In genomic region chr18:54388203-54389142, GRCh38 we compare ENCODE assay signal across 8 cellular contexts. TPM values are rescaled to one million over a fixed set of nuclear protein-coding genes. Genes with fewer than 3 reads are reported as not detected.
A peak's percentile ranks its signal among the peaks of the same experiment; 100 is the strongest.
DNase-seq lines count a peak whose midpoint lies in the region; ATAC-seq and TF ChIP-seq lines count a peak whose summit lies in the region.

No MANE protein-coding gene starts in this region.

- H3F3A ChIP-seq in GM23248 (ENCODE audit: insufficient read depth) = no peaks in the 10 kb centered on the region

- CTCF ChIA-PET in WTC11 (lab: Charles Lee) = interaction anchor here (1.1 kb wide), 1 partner anchor 31 kb away, joined by 4 read pairs; the partner anchor contains the start of genes C18orf54 and STARD6

- 35 to 39% methylated on average over 6 of the region's 6 CpGs for WGBS in GM23248 (ENCODE audit: low coverage in 1 of 2, low lambda C conversion rate in 2 of 2, missing lambda C conversion rate in 2 of 2), 2 experiments

- in situ Hi-C loops in GM23248 (cut with MboI) = no loop called here

- H3K27me3 ChIP-seq in GM23248 (replicated peaks; ENCODE audit: insufficient read depth) = no peaks in the 10 kb centered on the region
- H3K27me3 ChIP-seq in HUES6 (ENCODE audit: control insufficient read depth, insufficient read depth, low read length) = no peaks in the 10 kb centered on the region
- H3K27me3 ChIP-seq in iPS-18a (ENCODE audit: control insufficient read depth, insufficient read depth, low read length) = no peaks in the 10 kb centered on the region

- H3K9me3 ChIP-seq in GM23248 (ENCODE audit: low read depth) (no peaks in the 10 kb centered on the region), HUES6 (ENCODE audit: control insufficient read depth, insufficient read depth, low read depth, low read length) (peaks cover 7% of the 10 kb centered on the region; the same call in 1 of the 2 replicates), iPS-18a (ENCODE audit: control insufficient read depth, low read depth, low read length) (no peaks in the 10 kb centered on the region)

- no peaks in the 10 kb centered on the region for H3K27me3 Mint-ChIP-seq in WTC11 (ENCODE audit: low read depth)

- TF ChIP-seq CTCF in WTC11 (IDR thresholded peaks at IDR 0.05) = no peak

- POLR2A ChIA-PET in WTC11 (lab: Charles Lee) = no interaction called here

- H2AFZ ChIP-seq in GM23248 = peak overlapping the region; percentile 44

- DNase-seq in activated T-cell treated with anti-CD3 and anti-CD28 coated beads for 48 hours (ENCODE audit: low read depth) = peak; percentile 25
- DNase-seq in activated T-cell treated with anti-CD3 and anti-CD28 coated beads for 4 hours = no peak
- peak; percentile 77 for DNase-seq in GM23248
- DNase-seq in WTC11 (ENCODE audit: low spot score) = peak; percentile 53
- DNase-seq in cerebellum (ENCODE audit: low spot score) = no peak
- DNase-seq in NCI-H1048 (lab: John Stamatoyannopoulos, UW) = no peak

- H3K4me1 Mint-ChIP-seq in WTC11 = peaks cover 49% of the 10 kb centered on the region

- H3K9ac ChIP-seq in GM23248 (no peak overlapping the region), HUES6 (ENCODE audit: low read length) (peak overlapping the region; percentile 34), iPS-18a (ENCODE audit: low read length) (peak overlapping the region; percentile 24)

- H3K79me2 ChIP-seq in GM23248 (ENCODE audit: insufficient read depth) = no peaks in the 10 kb centered on the region

- peak overlapping the region; percentile 84 for H3K27ac Mint-ChIP-seq in WTC11

- peak; percentile 94 for ATAC-seq in WTC11

- no peaks in the 10 kb centered on the region for H3K36me3 ChIP-seq in GM23248 (ENCODE audit: low read depth)
- no peaks in the 10 kb centered on the region for H3K36me3 ChIP-seq in HUES6 (ENCODE audit: control insufficient read depth, insufficient read depth, low read length)
- H3K36me3 ChIP-seq in iPS-18a (ENCODE audit: control insufficient read depth, low read depth, low read length) = no peaks in the 10 kb centered on the region

- peak overlapping the region; percentile 44; the same call in 1 of the 2 replicates for H3K4me3 ChIP-seq in GM23248
- peak overlapping the region; percentile 19; the same call in 1 of the 2 replicates for H3K4me3 ChIP-seq in HUES6 (ENCODE audit: low read depth, low read length)
- no peak overlapping the region for H3K4me3 ChIP-seq in iPS-18a (ENCODE audit: low read length)

- H3K9me3 Mint-ChIP-seq in WTC11 = peaks cover 26% of the 10 kb centered on the region

- H4K20me1 ChIP-seq in GM23248 (ENCODE audit: insufficient read depth) = no peaks in the 10 kb centered on the region

- no peaks in the 10 kb centered on the region for H3K9me2 ChIP-seq in GM23248 (ENCODE audit: insufficient read depth)

- peak overlapping the region; percentile 26 for H3K4me2 ChIP-seq in GM23248 (ENCODE audit: unreplicated experiment)

- H3K4me3 Mint-ChIP-seq in WTC11 = no peak overlapping the region

- 0 out of 2 replicates have a peak, but pooled peaks cover 4% of the 10 kb centered on the region for H3K4me1 ChIP-seq in GM23248 (ENCODE audit: insufficient read depth)
- peaks cover 37% of the 10 kb centered on the region for H3K4me1 ChIP-seq in HUES6 (ENCODE audit: control insufficient read depth, insufficient read depth, low read length)
- peaks cover 18% of the 10 kb centered on the region for H3K4me1 ChIP-seq in iPS-18a (ENCODE audit: control insufficient read depth, low read depth, low read length)

- H3K36me3 Mint-ChIP-seq in WTC11 = peaks cover 25% of the 10 kb centered on the region

- H3K27ac ChIP-seq in GM23248 (no peak overlapping the region), HUES6 (ENCODE audit: low read depth, low read length) (peak overlapping the region; percentile 85; the same call in 1 of the 2 replicates), iPS-18a (ENCODE audit: low read length) (peak overlapping the region; percentile 5)

TF ChIP-seq in WTC11, 78 proteins besides CTCF, POLR2A, EP300 and RAD21:
- no peak for TF ChIP-seq ZMAT4 (CRISPR knock-in tag; IDR thresholded peaks at IDR 0.05)
- no peak for TF ChIP-seq OVOL2 (CRISPR knock-in tag; IDR thresholded peaks at IDR 0.05; ENCODE audit: borderline replicate concordance)
- peak; percentile 55; the same call in 1 of the 2 replicates for TF ChIP-seq TEAD1 (CRISPR knock-in tag; IDR thresholded peaks at IDR 0.05)
- TF ChIP-seq ATF3 (CRISPR knock-in tag; conservative IDR thresholded peaks at IDR 0.05) = no peak
- no peak for TF ChIP-seq SMAD4 (CRISPR knock-in tag; IDR thresholded peaks at IDR 0.05)
- peak; percentile 73; the same call in 1 of the 2 replicates for TF ChIP-seq PRRX2 (CRISPR knock-in tag; IDR thresholded peaks at IDR 0.05)
- TF ChIP-seq FOXJ3 (CRISPR knock-in tag; IDR thresholded peaks at IDR 0.05; ENCODE audit: borderline replicate concordance) = no peak
- no peak for TF ChIP-seq ZBTB43 (CRISPR knock-in tag; IDR thresholded peaks at IDR 0.05)
- no peak for TF ChIP-seq ZBTB21 (CRISPR knock-in tag; IDR thresholded peaks at IDR 0.05; ENCODE audit: borderline replicate concordance)
- peak; percentile 85; the same call in 1 of the 2 replicates for TF ChIP-seq ZNF281 (CRISPR knock-in tag; IDR thresholded peaks at IDR 0.05)
- no peak for TF ChIP-seq FOXK1 (CRISPR knock-in tag; IDR thresholded peaks at IDR 0.05)

RNA-seq across cellular contexts. Expression of gene C18orf54, which starts 30.8 kb away (rescaled TPM):
- 2.8 TPM in 2 replicates for total RNA-seq in GM23248 (2014; rRNA removed; shearing (Covaris generic))
- 3.5 and 3.6 TPM in 2 replicates for polyA plus RNA-seq in GM23248 (2016; fragmentation: Nextera tagmentation; extraction: Ambion mirVana)
- total RNA-seq in WTC11 (2021) = 32.8 to 38.2 TPM (median 37.3 TPM) in 3 replicates
- total RNA-seq in cerebellum = 12.1 TPM

RNA-seq across cellular contexts. Expression of gene STARD6, which starts 30.8 kb away (rescaled TPM):
- total RNA-seq in GM23248 (2014; rRNA removed; shearing (Covaris generic)) = not detected in 2 replicates
- not detected in 2 replicates for polyA plus RNA-seq in GM23248 (2016; fragmentation: Nextera tagmentation; extraction: Ambion mirVana)
- total RNA-seq in WTC11 (2021) = 0.23 TPM in 1 of 3 replicates, not detected in the others
- not detected for total RNA-seq in cerebellum

Comparison
In these comparisons a context has a peak if more than half of its experiments do, and no peak if none do; other contexts are left out.
1. DNase-seq: peak in activated T-cell treated with anti-CD3 and anti-CD28 coated beads for 48 hours (single experiment), GM23248 (single experiment) and WTC11 (single experiment); none in activated T-cell treated with anti-CD3 and anti-CD28 coated beads for 4 hours (single experiment), cerebellum (single experiment) and NCI-H1048 (single experiment).